In genomic region chr5:159195775-159196174, GRCh38 we compare ENCODE assay signal across 23 cellular contexts.
"Had no signal": no experiment of that assay in that cellular context is flagged by ENCODE, and none has a peak within 500 bp of the region (broad histone marks: within the 10 kb centered on the region; RNA-seq: fewer than 3 reads in every experiment).

No MANE protein-coding gene starts in this region.

- H3K9ac ChIP-seq: neural progenitor cell had no signal

- H3K27ac ChIP-seq: neural progenitor cell, sigmoid colon, transverse colon had no signal

- H3K27ac Mint-ChIP-seq: activated naive CD8-positive, alpha-beta T cell treated with anti-CD3 and anti-CD28 coated beads, Interleukin-2, amount 10 ng/mL, durations not matched to agents 7 days and 5 days; dendritic cell treated with granulocyte-macrophage colony-stimulating factor and Interleukin-4, amounts not matched to agents 40 ng/mL and 50 ng/mL, for 4 days; neural progenitor cell; WTC11 had no signal

- H3K4me1 ChIP-seq: neural progenitor cell, sigmoid colon had no signal

- H3K27me3 Mint-ChIP-seq: activated naive CD8-positive, alpha-beta T cell treated with anti-CD3 and anti-CD28 coated beads, Interleukin-2, amount 10 ng/mL, durations not matched to agents 7 days and 5 days; dendritic cell treated with granulocyte-macrophage colony-stimulating factor and Interleukin-4, amounts not matched to agents 40 ng/mL and 50 ng/mL, for 4 days; naive thymus-derived CD8-positive, alpha-beta T cell; stimulated activated naive B cell treated with anti-CD40 and anti-IgM and Interleukin-4, amounts not matched to agents 10 μg/mL and 1 μg/mL and 100 μg/mL, for 72 hours had no signal

- H3K9me3 Mint-ChIP-seq: activated naive CD8-positive, alpha-beta T cell treated with anti-CD3 and anti-CD28 coated beads, Interleukin-2, amount 10 ng/mL, durations not matched to agents 7 days and 5 days; activated T-cell treated with anti-CD3 and anti-CD28 coated beads, Interleukin-2, amount 50 U/mL, for 4 hours; dendritic cell treated with granulocyte-macrophage colony-stimulating factor and Interleukin-4, amounts not matched to agents 40 ng/mL and 50 ng/mL, for 4 days; naive thymus-derived CD8-positive, alpha-beta T cell; neural progenitor cell; stimulated activated naive B cell treated with anti-CD40 and anti-IgM and Interleukin-4, amounts not matched to agents 10 μg/mL and 1 μg/mL and 100 μg/mL, for 72 hours; WTC11 had no signal

- DNase-seq: activated CD4-positive, alpha-beta T cell treated with anti-CD3 and anti-CD28 coated beads for 4 hours; activated CD4-positive, alpha-beta T cell treated with anti-CD3 and anti-CD28 coated beads, Interleukin-2, amount 50 U/mL, for 48 hours; activated CD8-positive, alpha-beta memory T cell treated with anti-CD3 and anti-CD28 coated beads, Interleukin-2, amount 50 U/mL, for 48 hours; activated effector memory CD4-positive, alpha-beta T cell treated with anti-CD3 and anti-CD28 coated beads, Interleukin-2, amount 50 U/mL, for 16 hours; activated naive CD8-positive, alpha-beta T cell treated with anti-CD3 and anti-CD28 coated beads, Interleukin-2, amount 10 ng/mL, durations not matched to agents 7 days and 5 days; activated T-cell treated with anti-CD3 and anti-CD28 coated beads, Interleukin-2, amount 50 U/mL, for 4 hours; amniotic stem cell; effector CD4-positive, alpha-beta T cell; erythroblast; foreskin fibroblast; left colon; naive thymus-derived CD8-positive, alpha-beta T cell; posterior cingulate gyrus; sigmoid colon; stimulated activated CD4-positive, alpha-beta T cell treated with anti-CD3 and anti-CD28 coated beads, Interleukin-15, amount 100 ng/mL, for 24 hours; stimulated activated naive B cell treated with anti-CD40 and anti-IgM and Interleukin-4, amounts not matched to agents 10 μg/mL and 1 μg/mL and 100 μg/mL, for 72 hours; T1000; transverse colon had no signal

- H3K9me3 ChIP-seq: sigmoid colon, transverse colon had no signal

- ATAC-seq: activated T-cell treated with anti-CD3 and anti-CD28 coated beads, Interleukin-2, amount 50 U/mL, for 4 hours; left colon; naive thymus-derived CD8-positive, alpha-beta T cell; stimulated activated naive B cell treated with anti-CD40 and anti-IgM and Interleukin-4, amounts not matched to agents 10 μg/mL and 1 μg/mL and 100 μg/mL, for 72 hours; WTC11 had no signal

- H3K4me3 ChIP-seq: lung, neural progenitor cell, sigmoid colon, smooth muscle cell, transverse colon had no signal

- H3K27me3 ChIP-seq: neural progenitor cell, sigmoid colon, transverse colon had no signal

- H3K4me1 Mint-ChIP-seq: neural progenitor cell had no signal

- H2AFZ ChIP-seq: neural progenitor cell had no signal

- H3K4me2 ChIP-seq: neural progenitor cell, smooth muscle cell had no signal

- H3K4me3 Mint-ChIP-seq: activated naive CD8-positive, alpha-beta T cell treated with anti-CD3 and anti-CD28 coated beads, Interleukin-2, amount 10 ng/mL, durations not matched to agents 7 days and 5 days; activated T-cell treated with anti-CD3 and anti-CD28 coated beads, Interleukin-2, amount 50 U/mL, for 4 hours; dendritic cell treated with granulocyte-macrophage colony-stimulating factor and Interleukin-4, amounts not matched to agents 40 ng/mL and 50 ng/mL, for 4 days; neural progenitor cell; stimulated activated naive B cell treated with anti-CD40 and anti-IgM and Interleukin-4, amounts not matched to agents 10 μg/mL and 1 μg/mL and 100 μg/mL, for 72 hours; WTC11 had no signal
